In genomic region chr3:142888484-142889262, GRCh38 we compare ENCODE assay signal across 8 cellular contexts. TPM values are rescaled to one million over a fixed set of nuclear protein-coding genes. Genes with fewer than 3 reads are reported as not detected.
A peak's percentile ranks its signal among the peaks of the same experiment; 100 is the strongest.
DNase-seq lines count a peak whose midpoint lies in the region; ATAC-seq and TF ChIP-seq lines count a peak whose summit lies in the region.

Gene PCOLCE2 (minus strand): TSS chr3:142889083. CDS start chr3:142888896, 187 bp downstream.

- peaks cover 19% of the 10 kb centered on the region for H3K27me3 ChIP-seq in CD8-positive, alpha-beta T cell (ENCODE audit: insufficient read depth, low read length)
- H3K27me3 ChIP-seq in HCT116 (ENCODE audit: insufficient read depth, low read length) (no peaks in the 10 kb centered on the region), PC-9 (ENCODE audit: insufficient read depth, low read depth) (no peaks in the 10 kb centered on the region), breast epithelium (peaks cover 0 to 20% of the 10 kb centered on the region in 2 donors)

- H3K4me2 ChIP-seq in HCT116 (ENCODE audit: low read length) (peak within 1 kb of the TSS; percentile 89), PC-9 (peak within 1 kb of the TSS; percentile 99)

- no peaks in the 10 kb centered on the region; the same call in 1 of the 2 replicates for H3F3A ChIP-seq in PC-9 (ENCODE audit: insufficient read depth, low read depth)

- H3K79me2 ChIP-seq in HCT116 (ENCODE audit: insufficient read depth, low read length) (no peaks in the 10 kb centered on the region), PC-9 (ENCODE audit: low read depth) (no peaks in the 10 kb centered on the region)

- peaks cover 10% of the 10 kb centered on the region for H3K4me1 Mint-ChIP-seq in CD8-positive, alpha-beta T cell (ENCODE audit: low read depth)

- RAD21 ChIA-PET in HCT116 (lab: Charles Lee; ENCODE audit: low non-redundant PET in 1 of 2, low total read pairs in 2 of 2, uncharacterized antibody in 2 of 2, unreplicated experiment in 2 of 2): no interaction called here

- H3K9me3 ChIP-seq in CD8-positive, alpha-beta T cell (ENCODE audit: low read length): no peaks in the 10 kb centered on the region
- H3K9me3 ChIP-seq in HCT116 (ENCODE audit: control insufficient read depth in 1 of 2, insufficient read depth in 1 of 2, low read depth in 1 of 2, low read length in 2 of 2) (no peaks in the 10 kb centered on the region), PC-9 (ENCODE audit: insufficient read depth, low read depth) (no peaks in the 10 kb centered on the region), breast epithelium (no peaks in the 10 kb centered on the region)

- TF ChIP-seq CTCF in CD8-positive, alpha-beta T cell (IDR thresholded peaks at IDR 0.05): no peak
- TF ChIP-seq CTCF in HCT116 (IDR thresholded peaks at IDR 0.05 in 2 of 3, conservative IDR thresholded peaks at IDR 0.05 in 1 of 3; ENCODE audit: borderline replicate concordance in 1 of 3, insufficient read depth in 1 of 3, low read depth in 2 of 3, low read length in 2 of 3): 0 out of 6 replicates have a peak, but pooled peaks of 1 of the 3 experiments have one; percentile 2
- no peak for TF ChIP-seq CTCF in PC-9 (conservative IDR thresholded peaks at IDR 0.05)
- no peak for TF ChIP-seq CTCF in breast epithelium (IDR thresholded peaks at IDR 0.05)

- peak within 1 kb of the TSS; percentile 35 for H3K4me3 ChIP-seq in CD8-positive, alpha-beta T cell (ENCODE audit: low read depth, low read length)
- H3K4me3 ChIP-seq in HCT116 (replicated peaks in 1 of 2; ENCODE audit: low read depth in 1 of 2, low read length in 2 of 2) (peak within 1 kb of the TSS; percentile 47 to 70), PC-9 (peak within 1 kb of the TSS; percentile 84), breast epithelium (peak within 1 kb of the TSS; percentile 55 to 79 (median 68))

- CTCF ChIA-PET in CD8-positive, alpha-beta T cell (lab: Charles Lee): no interaction called here
- CTCF ChIA-PET in HCT116 (lab: Charles Lee): interaction anchor here (1.2 to 1.3 kb wide), 2 partner anchors 10 to 11 kb away, joined by 3 read pairs; no protein-coding TSS in a partner anchor
- CTCF ChIA-PET in PC-9 (lab: Charles Lee): interaction anchor here (0.7 kb wide), 1 partner anchor 39 kb away, joined by 3 read pairs; no protein-coding TSS in a partner anchor

- no peaks in the 10 kb centered on the region for H4K20me1 ChIP-seq in HCT116 (ENCODE audit: insufficient read depth)
- H4K20me1 ChIP-seq in PC-9 (ENCODE audit: insufficient read depth): no peaks in the 10 kb centered on the region

- no peak within 1 kb of the TSS for H3K27ac Mint-ChIP-seq in CD8-positive, alpha-beta T cell

- no peak for TF ChIP-seq RAD21 in HCT116 (IDR thresholded peaks at IDR 0.05; ENCODE audit: low read depth)

- no peaks in the 10 kb centered on the region for H3K36me3 Mint-ChIP-seq in CD8-positive, alpha-beta T cell

- no TSS peak for BruUV-seq in HCT116 (replicated peaks; lab: Mats Ljungman, UMichigan)
- no TSS peak for BruUV-seq in PC-9 (replicated peaks; lab: Mats Ljungman, UMichigan)

- no peaks in the 10 kb centered on the region for H3K9me3 Mint-ChIP-seq in CD8-positive, alpha-beta T cell

- H3K9me2 ChIP-seq in HCT116 (ENCODE audit: insufficient read depth) (no peaks in the 10 kb centered on the region), PC-9 (ENCODE audit: insufficient read depth) (no peaks in the 10 kb centered on the region)

- peak; percentile 29 for ATAC-seq in CD8-positive, alpha-beta T cell
- ATAC-seq in HCT116 (peak; percentile 76), HG02623 (IDR thresholded peaks at IDR 0.05; ENCODE audit: unreplicated experiment) (no peak), HG03025 (IDR thresholded peaks at IDR 0.05; ENCODE audit: low FRiP score, unreplicated experiment) (no peak)

- peak within 1 kb of the TSS; percentile 67 for H3K4me3 Mint-ChIP-seq in CD8-positive, alpha-beta T cell

- intact Hi-C loops in CD8-positive, alpha-beta T cell (cut with DNase I, micrococcal nuclease): no loop called here
- intact Hi-C loops in HCT116 (cut with micrococcal nuclease) (no loop called here), PC-9 (cut with micrococcal nuclease; ENCODE audit: unreplicated experiment) (no loop called here), breast epithelium (cut with DNase I; ENCODE audit: low total_unique reads) (no loop called here)

- peaks cover 6% of the 10 kb centered on the region for H3K4me1 ChIP-seq in CD8-positive, alpha-beta T cell (ENCODE audit: insufficient read depth, low read length)
- H3K4me1 ChIP-seq in HCT116 (ENCODE audit: control insufficient read depth in 1 of 2, insufficient read depth in 2 of 2, low read length in 2 of 2) (peaks cover 11 to 28% of the 10 kb centered on the region in 2 experiments; a peak in 3 of 4 replicates), PC-9 (replicated peaks; ENCODE audit: insufficient read depth) (peaks cover 13% of the 10 kb centered on the region), breast epithelium (peaks cover 0 to 7% of the 10 kb centered on the region in 2 donors)

- H2AFZ ChIP-seq in HCT116 (ENCODE audit: low read depth, low read length, poor library complexity, severe bottlenecking) (peak within 1 kb of the TSS; percentile 94), PC-9 (peak within 1 kb of the TSS; percentile 98)

- DNase-seq in CD8-positive, alpha-beta T cell: no peak
- DNase-seq in HCT116 (ENCODE audit: low read depth, low spot score): peak; percentile 27
- peak in 1 of 2 experiments; percentile 43 for DNase-seq in PC-9
- DNase-seq in breast epithelium (ENCODE audit: low spot score in 2 of 2): no peak
- peak; percentile 87 for DNase-seq in islet precursor cell
- DNase-seq in stimulated activated CD4-positive, alpha-beta T cell treated with anti-CD3 and anti-CD28 coated beads, Interleukin-12 subunit alpha, Interleukin-12 subunit beta, amount 100 ng/mL, for 4 hours: peak; percentile 10

- H3K9ac ChIP-seq in HCT116 (ENCODE audit: low read length): peak within 1 kb of the TSS; percentile 62

- H3K36me3 ChIP-seq in CD8-positive, alpha-beta T cell (ENCODE audit: insufficient read depth, low read length): no peaks in the 10 kb centered on the region
- no peaks in the 10 kb centered on the region for H3K36me3 ChIP-seq in HCT116 (ENCODE audit: control insufficient read depth in 1 of 2, insufficient read depth in 2 of 2, low read length in 2 of 2)
- H3K36me3 ChIP-seq in PC-9 (ENCODE audit: low read depth): no peaks in the 10 kb centered on the region
- no peaks in the 10 kb centered on the region for H3K36me3 ChIP-seq in breast epithelium

- peak; percentile 46 for TF ChIP-seq POLR2A in HCT116 (IDR thresholded peaks at IDR 0.05; ENCODE audit: borderline replicate concordance, extremely low read depth, insufficient read depth, insufficient read length)
- TF ChIP-seq POLR2A in breast epithelium (IDR thresholded peaks at IDR 0.05): no peak

- POLR2A ChIA-PET in CD8-positive, alpha-beta T cell (lab: Charles Lee): no interaction called here
- POLR2A ChIA-PET in HCT116 (lab: Charles Lee) (interaction anchor here (1.2 kb wide), 1 partner anchor 12 kb away, joined by 3 read pairs; no protein-coding TSS in a partner anchor), PC-9 (lab: Charles Lee; ENCODE audit: unreplicated experiment) (no interaction called here)

- H3K27ac ChIP-seq in CD8-positive, alpha-beta T cell (ENCODE audit: low read depth, low read length): no peak within 1 kb of the TSS
- H3K27ac ChIP-seq in HCT116 (ENCODE audit: low read depth, low read length) (peak within 1 kb of the TSS; percentile 62), PC-9 (no peak within 1 kb of the TSS), breast epithelium (no peak within 1 kb of the TSS)

- peaks cover 55% of the 10 kb centered on the region for H3K27me3 Mint-ChIP-seq in CD8-positive, alpha-beta T cell (ENCODE audit: low read depth)

TF ChIP-seq in HCT116, 20 proteins besides CTCF, POLR2A, EP300 and RAD21:
- 0 out of 2 replicates have a peak, but pooled peaks have one; percentile 5 for TF ChIP-seq CBX3 (IDR thresholded peaks at IDR 0.05; ENCODE audit: low read depth)
- TF ChIP-seq ZNF274 (IDR thresholded peaks at IDR 0.05; ENCODE audit: low read depth, low read length): no peak
- 0 out of 2 replicates have a peak, but pooled peaks have one; percentile 1 for TF ChIP-seq POLR2AphosphoS5 (IDR thresholded peaks at IDR 0.05; ENCODE audit: low read depth, low read length)
- TF ChIP-seq ZFX (IDR thresholded peaks at IDR 0.05): peak; percentile 54
- peak; percentile 21 for TF ChIP-seq TCF7L2 (IDR thresholded peaks at IDR 0.05; ENCODE audit: borderline replicate concordance, extremely low read depth, insufficient read depth, insufficient read length)
- TF ChIP-seq MAX (IDR thresholded peaks at IDR 0.05): peak; percentile 79
- no peak for TF ChIP-seq SRF (IDR thresholded peaks at IDR 0.05; ENCODE audit: low read depth)

RNA-seq across cellular contexts. Expression of gene PCOLCE2, which starts in this region (rescaled TPM):
- not detected for total RNA-seq in CD8-positive, alpha-beta T cell
- total RNA-seq in HCT116 (2021; ENCODE audit: unreplicated experiment) (4.4 TPM), PC-9 (2021) (1.5 and 2.5 TPM in 2 replicates), breast epithelium (100 to 1,000 TPM in 1 of 3 donors, 10 to 100 TPM in 2; 30.2 to 178 (median 36.0) TPM)
- polyA plus RNA-seq in HCT116 (2012): 3.7 and 4.8 TPM in 2 replicates

Comparison
In these comparisons a context has a peak if more than half of its experiments do, and no peak if none do; other contexts are left out.
1. Peak in ATAC-seq and H3K4me3 ChIP-seq in CD8-positive, alpha-beta T cell; RNA of the gene not detected or under 1 TPM.
2. DNase-seq: peak in HCT116 (single experiment), islet precursor cell (single experiment) and stimulated activated CD4-positive, alpha-beta T cell treated with anti-CD3 and anti-CD28 coated beads, Interleukin-12 subunit alpha, Interleukin-12 subunit beta, amount 100 ng/mL, for 4 hours (single experiment); none in CD8-positive, alpha-beta T cell (0 of 7) and breast epithelium (0 of 2).
3. Peak in every context shown above with its lines, with median percentiles within 50 percentile points of each other: H3K4me3 ChIP-seq.